1 cellular context compared by ENCODE assay signal in the genomic region with DNA sequence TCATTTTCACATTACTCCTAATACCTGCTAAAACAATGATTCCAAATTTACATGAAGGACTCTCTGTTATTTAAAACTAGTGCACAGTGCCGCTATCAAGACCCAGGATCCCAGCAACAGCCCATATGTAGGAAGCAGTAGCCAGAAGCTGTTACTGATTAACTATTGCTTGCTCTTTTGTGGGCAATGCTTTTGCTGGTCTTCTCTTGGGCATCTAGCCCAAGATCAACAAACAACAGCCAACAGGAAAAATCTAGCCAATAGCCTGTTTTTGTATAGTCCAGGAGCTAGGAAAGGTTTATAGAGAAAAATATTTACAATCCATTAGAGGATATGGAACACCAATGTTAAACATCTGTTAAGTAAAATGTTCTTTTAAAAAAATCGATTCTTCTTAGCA.
TF ChIP-seq lines count a peak whose summit lies in the region.

No MANE protein-coding gene starts in this region.

TF ChIP-seq in WTC11, 78 proteins besides CTCF, POLR2A, EP300 and RAD21 (continued from another document):
- TF ChIP-seq, protein P1, sequence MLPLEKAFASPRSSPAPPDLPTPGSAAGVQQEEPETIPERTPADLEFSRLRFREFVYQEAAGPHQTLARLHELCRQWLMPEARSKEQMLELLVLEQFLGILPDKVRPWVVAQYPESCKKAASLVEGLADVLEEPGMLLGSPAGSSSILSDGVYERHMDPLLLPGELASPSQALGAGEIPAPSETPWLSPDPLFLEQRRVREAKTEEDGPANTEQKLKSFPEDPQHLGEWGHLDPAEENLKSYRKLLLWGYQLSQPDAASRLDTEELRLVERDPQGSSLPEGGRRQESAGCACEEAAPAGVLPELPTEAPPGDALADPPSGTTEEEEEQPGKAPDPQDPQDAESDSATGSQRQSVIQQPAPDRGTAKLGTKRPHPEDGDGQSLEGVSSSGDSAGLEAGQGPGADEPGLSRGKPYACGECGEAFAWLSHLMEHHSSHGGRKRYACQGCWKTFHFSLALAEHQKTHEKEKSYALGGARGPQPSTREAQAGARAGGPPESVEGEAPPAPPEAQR (CRISPR knock-in tag; IDR thresholded peaks at IDR 0.05), result no peak
- TF ChIP-seq, protein P2, sequence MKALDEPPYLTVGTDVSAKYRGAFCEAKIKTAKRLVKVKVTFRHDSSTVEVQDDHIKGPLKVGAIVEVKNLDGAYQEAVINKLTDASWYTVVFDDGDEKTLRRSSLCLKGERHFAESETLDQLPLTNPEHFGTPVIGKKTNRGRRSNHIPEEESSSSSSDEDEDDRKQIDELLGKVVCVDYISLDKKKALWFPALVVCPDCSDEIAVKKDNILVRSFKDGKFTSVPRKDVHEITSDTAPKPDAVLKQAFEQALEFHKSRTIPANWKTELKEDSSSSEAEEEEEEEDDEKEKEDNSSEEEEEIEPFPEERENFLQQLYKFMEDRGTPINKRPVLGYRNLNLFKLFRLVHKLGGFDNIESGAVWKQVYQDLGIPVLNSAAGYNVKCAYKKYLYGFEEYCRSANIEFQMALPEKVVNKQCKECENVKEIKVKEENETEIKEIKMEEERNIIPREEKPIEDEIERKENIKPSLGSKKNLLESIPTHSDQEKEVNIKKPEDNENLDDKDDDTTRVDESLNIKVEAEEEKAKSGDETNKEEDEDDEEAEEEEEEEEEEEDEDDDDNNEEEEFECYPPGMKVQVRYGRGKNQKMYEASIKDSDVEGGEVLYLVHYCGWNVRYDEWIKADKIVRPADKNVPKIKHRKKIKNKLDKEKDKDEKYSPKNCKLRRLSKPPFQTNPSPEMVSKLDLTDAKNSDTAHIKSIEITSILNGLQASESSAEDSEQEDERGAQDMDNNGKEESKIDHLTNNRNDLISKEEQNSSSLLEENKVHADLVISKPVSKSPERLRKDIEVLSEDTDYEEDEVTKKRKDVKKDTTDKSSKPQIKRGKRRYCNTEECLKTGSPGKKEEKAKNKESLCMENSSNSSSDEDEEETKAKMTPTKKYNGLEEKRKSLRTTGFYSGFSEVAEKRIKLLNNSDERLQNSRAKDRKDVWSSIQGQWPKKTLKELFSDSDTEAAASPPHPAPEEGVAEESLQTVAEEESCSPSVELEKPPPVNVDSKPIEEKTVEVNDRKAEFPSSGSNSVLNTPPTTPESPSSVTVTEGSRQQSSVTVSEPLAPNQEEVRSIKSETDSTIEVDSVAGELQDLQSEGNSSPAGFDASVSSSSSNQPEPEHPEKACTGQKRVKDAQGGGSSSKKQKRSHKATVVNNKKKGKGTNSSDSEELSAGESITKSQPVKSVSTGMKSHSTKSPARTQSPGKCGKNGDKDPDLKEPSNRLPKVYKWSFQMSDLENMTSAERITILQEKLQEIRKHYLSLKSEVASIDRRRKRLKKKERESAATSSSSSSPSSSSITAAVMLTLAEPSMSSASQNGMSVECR (CRISPR knock-in tag; IDR thresholded peaks at IDR 0.05; ENCODE audit: borderline replicate concordance), result no peak
- no peak for TF ChIP-seq ZNF416 (CRISPR knock-in tag; IDR thresholded peaks at IDR 0.05)
- TF ChIP-seq, protein P3, sequence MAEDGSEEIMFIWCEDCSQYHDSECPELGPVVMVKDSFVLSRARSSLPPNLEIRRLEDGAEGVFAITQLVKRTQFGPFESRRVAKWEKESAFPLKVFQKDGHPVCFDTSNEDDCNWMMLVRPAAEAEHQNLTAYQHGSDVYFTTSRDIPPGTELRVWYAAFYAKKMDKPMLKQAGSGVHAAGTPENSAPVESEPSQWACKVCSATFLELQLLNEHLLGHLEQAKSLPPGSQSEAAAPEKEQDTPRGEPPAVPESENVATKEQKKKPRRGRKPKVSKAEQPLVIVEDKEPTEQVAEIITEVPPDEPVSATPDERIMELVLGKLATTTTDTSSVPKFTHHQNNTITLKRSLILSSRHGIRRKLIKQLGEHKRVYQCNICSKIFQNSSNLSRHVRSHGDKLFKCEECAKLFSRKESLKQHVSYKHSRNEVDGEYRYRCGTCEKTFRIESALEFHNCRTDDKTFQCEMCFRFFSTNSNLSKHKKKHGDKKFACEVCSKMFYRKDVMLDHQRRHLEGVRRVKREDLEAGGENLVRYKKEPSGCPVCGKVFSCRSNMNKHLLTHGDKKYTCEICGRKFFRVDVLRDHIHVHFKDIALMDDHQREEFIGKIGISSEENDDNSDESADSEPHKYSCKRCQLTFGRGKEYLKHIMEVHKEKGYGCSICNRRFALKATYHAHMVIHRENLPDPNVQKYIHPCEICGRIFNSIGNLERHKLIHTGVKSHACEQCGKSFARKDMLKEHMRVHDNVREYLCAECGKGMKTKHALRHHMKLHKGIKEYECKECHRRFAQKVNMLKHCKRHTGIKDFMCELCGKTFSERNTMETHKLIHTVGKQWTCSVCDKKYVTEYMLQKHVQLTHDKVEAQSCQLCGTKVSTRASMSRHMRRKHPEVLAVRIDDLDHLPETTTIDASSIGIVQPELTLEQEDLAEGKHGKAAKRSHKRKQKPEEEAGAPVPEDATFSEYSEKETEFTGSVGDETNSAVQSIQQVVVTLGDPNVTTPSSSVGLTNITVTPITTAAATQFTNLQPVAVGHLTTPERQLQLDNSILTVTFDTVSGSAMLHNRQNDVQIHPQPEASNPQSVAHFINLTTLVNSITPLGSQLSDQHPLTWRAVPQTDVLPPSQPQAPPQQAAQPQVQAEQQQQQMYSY (CRISPR knock-in tag; IDR thresholded peaks at IDR 0.05), result no peak
- no peak for TF ChIP-seq ESRRA (CRISPR knock-in tag; IDR thresholded peaks at IDR 0.05; ENCODE audit: borderline replicate concordance)
